In the genomic region with DNA sequence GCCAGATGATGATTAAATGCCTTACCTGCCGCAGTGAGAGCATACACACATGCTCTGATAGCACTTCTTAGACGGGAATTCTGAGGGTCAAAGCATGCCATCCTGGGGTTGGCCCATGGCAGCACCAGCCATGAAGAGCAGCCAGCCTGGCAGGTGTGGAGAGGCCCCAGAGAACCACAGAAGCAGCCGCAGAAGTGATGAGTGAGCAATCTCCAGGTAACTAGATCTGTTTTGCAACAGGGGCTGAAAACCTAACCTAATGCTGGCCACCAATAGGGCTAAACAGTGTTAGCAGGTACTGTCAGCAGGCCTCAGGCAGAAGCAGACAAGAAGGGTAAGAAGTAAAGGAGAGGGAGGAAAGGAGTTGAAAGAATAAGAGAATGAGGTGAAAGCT, we compare ENCODE assay signal across 1 cellular context.
TF ChIP-seq lines count a peak whose summit lies in the region.

No MANE protein-coding gene starts in this region.

TF ChIP-seq in HepG2, 621 proteins besides CTCF, POLR2A, EP300 and RAD21 (continued from another document):
- peak; percentile 76 for TF ChIP-seq ZFX (CRISPR knock-in tag; IDR thresholded peaks at IDR 0.05; ENCODE audit: low read depth)
- peak; percentile 53; the same call in 1 of the 2 replicates for TF ChIP-seq HDAC1 (CRISPR knock-in tag; IDR thresholded peaks at IDR 0.05)
- peak; percentile 45; the same call in 1 of the 2 replicates for TF ChIP-seq CEBPG (CRISPR knock-in tag; IDR thresholded peaks at IDR 0.05)
- TF ChIP-seq ZNF501 (CRISPR knock-in tag; IDR thresholded peaks at IDR 0.05) = peak; percentile 86
- TF ChIP-seq SP2 (CRISPR knock-in tag; IDR thresholded peaks at IDR 0.05) = peak; percentile 33; the same call in 1 of the 2 replicates
- TF ChIP-seq SIN3A (IDR thresholded peaks at IDR 0.05; ENCODE audit: borderline replicate concordance, low read depth, low read length) = no peak
- TF ChIP-seq KDM2A (CRISPR knock-in tag; IDR thresholded peaks at IDR 0.05; ENCODE audit: borderline replicate concordance, low read depth) = 0 out of 2 replicates have a peak, but pooled peaks have one; percentile 21
- TF ChIP-seq ZNF580 (CRISPR knock-in tag; IDR thresholded peaks at IDR 0.05; ENCODE audit: borderline replicate concordance, low read depth) = 0 out of 2 replicates have a peak, but pooled peaks have one; percentile 24
- TF ChIP-seq ZNF44 (CRISPR knock-in tag; IDR thresholded peaks at IDR 0.05) = 0 out of 2 replicates have a peak, but pooled peaks have one; percentile 33
- peak; percentile 77 for TF ChIP-seq ZKSCAN5 (CRISPR knock-in tag; IDR thresholded peaks at IDR 0.05)
- TF ChIP-seq, protein P1, sequence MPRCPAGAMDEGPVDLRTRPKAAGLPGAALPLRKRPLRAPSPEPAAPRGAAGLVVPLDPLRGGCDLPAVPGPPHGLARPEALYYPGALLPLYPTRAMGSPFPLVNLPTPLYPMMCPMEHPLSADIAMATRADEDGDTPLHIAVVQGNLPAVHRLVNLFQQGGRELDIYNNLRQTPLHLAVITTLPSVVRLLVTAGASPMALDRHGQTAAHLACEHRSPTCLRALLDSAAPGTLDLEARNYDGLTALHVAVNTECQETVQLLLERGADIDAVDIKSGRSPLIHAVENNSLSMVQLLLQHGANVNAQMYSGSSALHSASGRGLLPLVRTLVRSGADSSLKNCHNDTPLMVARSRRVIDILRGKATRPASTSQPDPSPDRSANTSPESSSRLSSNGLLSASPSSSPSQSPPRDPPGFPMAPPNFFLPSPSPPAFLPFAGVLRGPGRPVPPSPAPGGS (CRISPR knock-in tag; IDR thresholded peaks at IDR 0.05) = peak; percentile 12; the same call in 1 of the 2 replicates
- peak; percentile 69 to 78 for TF ChIP-seq MAFK (conservative IDR thresholded peaks at IDR 0.05 in 1 of 2, IDR thresholded peaks at IDR 0.05 in 1 of 2; ENCODE audit: low read length in 2 of 2)
- peak; percentile 95 for TF ChIP-seq HMGXB3 (CRISPR knock-in tag; IDR thresholded peaks at IDR 0.05; ENCODE audit: borderline replicate concordance)
- no peak for TF ChIP-seq BRD4 (CRISPR knock-in tag; IDR thresholded peaks at IDR 0.05)
- TF ChIP-seq SMAD9 (CRISPR knock-in tag; IDR thresholded peaks at IDR 0.05) = 0 out of 2 replicates have a peak, but pooled peaks have one; percentile 29
- TF ChIP-seq THAP9 (CRISPR knock-in tag; IDR thresholded peaks at IDR 0.05; ENCODE audit: borderline replicate concordance) = 0 out of 2 replicates have a peak, but pooled peaks have one; percentile 27
- 0 out of 2 replicates have a peak, but pooled peaks have one; percentile 52 for TF ChIP-seq ZNF670 (CRISPR knock-in tag; IDR thresholded peaks at IDR 0.05; ENCODE audit: borderline replicate concordance)
- TF ChIP-seq SPEN (CRISPR knock-in tag; IDR thresholded peaks at IDR 0.05; ENCODE audit: low read depth) = peak; percentile 46; the same call in 1 of the 2 replicates
- TF ChIP-seq AHDC1 (CRISPR knock-in tag; IDR thresholded peaks at IDR 0.05; ENCODE audit: borderline replicate concordance) = no peak
- 0 out of 2 replicates have a peak, but pooled peaks have one; percentile 3 for TF ChIP-seq MAX (IDR thresholded peaks at IDR 0.05)
- TF ChIP-seq CEBPB (IDR thresholded peaks at IDR 0.05; ENCODE audit: borderline replicate concordance, low read depth, low read length) = peak; percentile 30; the same call in 1 of the 2 replicates
- TF ChIP-seq ZNF253 (CRISPR knock-in tag; IDR thresholded peaks at IDR 0.05; ENCODE audit: borderline replicate concordance) = no peak
- TF ChIP-seq NFIC (IDR thresholded peaks at IDR 0.05; ENCODE audit: low read length) = no peak
- TF ChIP-seq, protein P2, sequence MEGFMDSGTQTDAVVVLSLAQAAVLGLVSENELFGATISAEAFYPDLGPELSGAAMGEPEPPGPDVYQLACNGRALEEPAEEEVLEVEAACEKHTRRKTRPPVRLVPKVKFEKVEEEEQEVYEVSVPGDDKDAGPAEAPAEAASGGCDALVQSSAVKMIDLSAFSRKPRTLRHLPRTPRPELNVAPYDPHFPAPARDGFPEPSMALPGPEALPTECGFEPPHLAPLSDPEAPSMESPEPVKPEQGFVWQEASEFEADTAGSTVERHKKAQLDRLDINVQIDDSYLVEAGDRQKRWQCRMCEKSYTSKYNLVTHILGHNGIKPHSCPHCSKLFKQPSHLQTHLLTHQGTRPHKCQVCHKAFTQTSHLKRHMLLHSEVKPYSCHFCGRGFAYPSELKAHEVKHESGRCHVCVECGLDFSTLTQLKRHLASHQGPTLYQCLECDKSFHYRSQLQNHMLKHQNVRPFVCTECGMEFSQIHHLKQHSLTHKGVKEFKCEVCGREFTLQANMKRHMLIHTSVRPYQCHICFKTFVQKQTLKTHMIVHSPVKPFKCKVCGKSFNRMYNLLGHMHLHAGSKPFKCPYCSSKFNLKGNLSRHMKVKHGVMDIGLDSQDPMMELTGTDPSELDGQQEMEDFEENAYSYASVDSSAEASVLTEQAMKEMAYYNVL (CRISPR knock-in tag; IDR thresholded peaks at IDR 0.05; ENCODE audit: borderline replicate concordance) = 0 out of 2 replicates have a peak, but pooled peaks have one; percentile 9
- 0 out of 2 replicates have a peak, but pooled peaks have one; percentile 4 for TF ChIP-seq POGZ (CRISPR knock-in tag; IDR thresholded peaks at IDR 0.05)
- no peak for TF ChIP-seq KAT8 (CRISPR knock-in tag; IDR thresholded peaks at IDR 0.05)
- TF ChIP-seq SAP130 (CRISPR knock-in tag; IDR thresholded peaks at IDR 0.05; ENCODE audit: low read depth) = peak; percentile 36
- 0 out of 2 replicates have a peak, but pooled peaks have one; percentile 8 for TF ChIP-seq ZSCAN25 (CRISPR knock-in tag; IDR thresholded peaks at IDR 0.05)
- TF ChIP-seq ZNF292 (CRISPR knock-in tag; IDR thresholded peaks at IDR 0.05; ENCODE audit: borderline replicate concordance, low read depth) = peak; percentile 33; the same call in 1 of the 2 replicates
- TF ChIP-seq MAFF (IDR thresholded peaks at IDR 0.05; ENCODE audit: low read depth, low read length) = peak; percentile 68
- TF ChIP-seq SOX6 (IDR thresholded peaks at IDR 0.05) = no peak
- 0 out of 2 replicates have a peak, but pooled peaks have one; percentile 5 for TF ChIP-seq SOX6 (CRISPR knock-in tag; IDR thresholded peaks at IDR 0.05)
- TF ChIP-seq MAFG (CRISPR knock-in tag; IDR thresholded peaks at IDR 0.05) = peak; percentile 76
- TF ChIP-seq ATF2 (CRISPR knock-in tag; IDR thresholded peaks at IDR 0.05) = no peak
- no peak for TF ChIP-seq ZFP36L2 (CRISPR knock-in tag; IDR thresholded peaks at IDR 0.05)
- peak; percentile 20; the same call in 1 of the 2 replicates for TF ChIP-seq ZNF331 (CRISPR knock-in tag; IDR thresholded peaks at IDR 0.05)
- no peak for TF ChIP-seq ISX (CRISPR knock-in tag; conservative IDR thresholded peaks at IDR 0.05)
- TF ChIP-seq NFYC (CRISPR knock-in tag; IDR thresholded peaks at IDR 0.05) = 0 out of 2 replicates have a peak, but pooled peaks have one; percentile 28
